Comparison of ENCODE assay signal across 18 cellular contexts in the genomic region with DNA sequence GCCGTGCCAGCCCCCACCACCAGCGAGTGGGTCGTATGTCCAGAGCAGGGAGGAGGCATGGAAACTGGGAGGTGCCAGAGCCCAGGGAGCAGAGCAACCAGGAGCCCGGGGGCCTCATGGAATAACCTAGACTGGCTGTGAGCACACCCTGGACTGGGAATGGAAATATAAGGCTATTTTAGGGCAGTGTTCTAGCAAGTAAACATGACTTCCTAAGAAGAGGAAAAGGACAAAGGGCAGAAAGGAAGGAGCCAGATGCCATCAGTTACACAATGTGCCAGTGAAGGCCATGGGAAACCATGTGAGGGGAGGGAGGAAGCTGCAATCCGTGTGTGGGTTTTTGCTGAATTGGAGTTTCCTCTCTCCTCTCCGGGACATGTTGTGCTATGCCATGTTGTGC. TPM values are rescaled to one million over a fixed set of nuclear protein-coding genes. Genes with fewer than 3 reads are reported as not detected.
DNase-seq lines count a peak whose midpoint lies in the region; ATAC-seq and TF ChIP-seq lines count a peak whose summit lies in the region.
"Had no signal": no experiment of that assay in that cellular context is flagged by ENCODE, and none has a peak within 500 bp of the region (broad histone marks: within the 10 kb centered on the region; RNA-seq: fewer than 3 reads in every experiment).

No MANE protein-coding gene starts in this region.

- H3K4me1 ChIP-seq in BLaER1 treated with 17β-estradiol and CSF1 and Interleukin-3, amounts not matched to agents 10 nM and 100 nM: peaks cover 0 to 42% (median 7%) of the 10 kb centered on the region in 10 experiments; a peak in 9 of 20 replicates
- H3K4me1 ChIP-seq in adipocyte (ENCODE audit: control insufficient read depth, insufficient read depth, low read length) (peaks cover 35% of the 10 kb centered on the region), left ventricle myocardium inferior (no peaks in the 10 kb centered on the region)
- H3K4me1 ChIP-seq in CD8-positive, alpha-beta T cell (ENCODE audit: insufficient read depth, low read length): no peaks in the 10 kb centered on the region
- H3K4me1 ChIP-seq: Caco-2 had no signal

- peaks cover 0 to 10% (median 0%) of the 10 kb centered on the region in 11 experiments; a peak in 4 of 22 replicates for H3K36me3 ChIP-seq in BLaER1 treated with 17β-estradiol and CSF1 and Interleukin-3, amounts not matched to agents 10 nM and 100 nM
- no peaks in the 10 kb centered on the region for H3K36me3 ChIP-seq in adipocyte (ENCODE audit: control insufficient read depth, insufficient read depth, low read length, severe bottlenecking)
- H3K36me3 ChIP-seq in left ventricle myocardium inferior: no peaks in the 10 kb centered on the region
- no peaks in the 10 kb centered on the region for H3K36me3 ChIP-seq in CD8-positive, alpha-beta T cell (ENCODE audit: insufficient read depth, low read length)

- H3K4me3 ChIP-seq in BLaER1 treated with 17β-estradiol and CSF1 and Interleukin-3, amounts not matched to agents 10 nM and 100 nM: no peak overlapping the region
- no peak overlapping the region for H3K4me3 ChIP-seq in adipocyte (ENCODE audit: low read length)
- no peak overlapping the region for H3K4me3 ChIP-seq in left ventricle myocardium inferior
- H3K4me3 ChIP-seq in CD8-positive, alpha-beta T cell (ENCODE audit: low read depth, low read length): no peak overlapping the region

- H3K9me3 ChIP-seq in BLaER1 treated with 17β-estradiol and CSF1 and Interleukin-3, amounts not matched to agents 10 nM and 100 nM (replicated peaks in 1 of 11): peaks cover 15 to 21% (median 20%) of the 10 kb centered on the region in 11 experiments
- H3K9me3 ChIP-seq in adipocyte (ENCODE audit: control insufficient read depth, low read length): no peaks in the 10 kb centered on the region
- H3K9me3 ChIP-seq in left ventricle myocardium inferior (replicated peaks): no peaks in the 10 kb centered on the region
- H3K9me3 ChIP-seq in CD8-positive, alpha-beta T cell (ENCODE audit: low read length): no peaks in the 10 kb centered on the region
- H3K9me3 ChIP-seq: Caco-2 had no signal

- H3K9me3 Mint-ChIP-seq in CD8-positive, alpha-beta T cell: no peaks in the 10 kb centered on the region
- H3K9me3 Mint-ChIP-seq: brain, immature natural killer cell had no signal

- no peak for TF ChIP-seq CTCF in left ventricle myocardium inferior (IDR thresholded peaks at IDR 0.05; ENCODE audit: borderline replicate concordance)
- no peak for TF ChIP-seq CTCF in CD8-positive, alpha-beta T cell (IDR thresholded peaks at IDR 0.05)

- H3K27me3 ChIP-seq in BLaER1 treated with 17β-estradiol and CSF1 and Interleukin-3, amounts not matched to agents 10 nM and 100 nM: no peaks in the 10 kb centered on the region
- H3K27me3 ChIP-seq in adipocyte (replicated peaks; ENCODE audit: control insufficient read depth, insufficient read depth, low read length): no peaks in the 10 kb centered on the region
- no peaks in the 10 kb centered on the region for H3K27me3 ChIP-seq in left ventricle myocardium inferior (ENCODE audit: low read depth)
- no peaks in the 10 kb centered on the region for H3K27me3 ChIP-seq in CD8-positive, alpha-beta T cell (ENCODE audit: insufficient read depth, low read length)

- POLR2A ChIA-PET in CD8-positive, alpha-beta T cell (lab: Charles Lee): no interaction called here

- H3K4me1 Mint-ChIP-seq in CD8-positive, alpha-beta T cell (ENCODE audit: low read depth): no peaks in the 10 kb centered on the region
- H3K4me1 Mint-ChIP-seq: brain, immature natural killer cell had no signal

- no peak for DNase-seq in adipocyte (ENCODE audit: low read depth)
- DNase-seq in left ventricle myocardium inferior: no peak
- no peak for DNase-seq in sciatic nerve (ENCODE audit: low spot score)
- no peak for DNase-seq in activated CD4-positive, alpha-beta T cell treated with anti-CD3 and anti-CD28 coated beads for 4 hours
- no peak for DNase-seq in CD8-positive, alpha-beta T cell
- no peak for DNase-seq in NCI-H82 (lab: John Stamatoyannopoulos, UW)
- DNase-seq: ACHN; activated effector memory CD4-positive, alpha-beta T cell treated with anti-CD3 and anti-CD28 coated beads, Interleukin-2, amount 50 U/mL, for 16 hours; Caco-2; effector CD8-positive, alpha-beta T cell; immature natural killer cell; NCI-H774; posterior cingulate gyrus; stimulated activated CD4-positive, alpha-beta T cell treated with anti-CD3 and anti-CD28 coated beads, Interleukin-2, amount 100 ng/mL, for 24 hours had no signal

- CTCF ChIA-PET in CD8-positive, alpha-beta T cell (lab: Charles Lee): no interaction called here

- no peaks in the 10 kb centered on the region for H3K36me3 Mint-ChIP-seq in CD8-positive, alpha-beta T cell
- H3K36me3 Mint-ChIP-seq: brain, immature natural killer cell had no signal

- no peak overlapping the region for H3K4me3 Mint-ChIP-seq in CD8-positive, alpha-beta T cell
- H3K4me3 Mint-ChIP-seq: brain, immature natural killer cell had no signal

- no peak overlapping the region for H3K27ac Mint-ChIP-seq in CD8-positive, alpha-beta T cell
- H3K27ac Mint-ChIP-seq: brain, immature natural killer cell had no signal

- H3K4me2 ChIP-seq in BLaER1 treated with 17β-estradiol and CSF1 and Interleukin-3, amounts not matched to agents 10 nM and 100 nM: peak overlapping the region in 6 of 11 experiments; percentile 0 to 74 (median 60); a peak in 12 of 22 replicates

- intact Hi-C loops in left ventricle myocardium inferior (cut with micrococcal nuclease) (no loop called here), sciatic nerve (cut with DNase I) (no loop called here)
- intact Hi-C loops in CD8-positive, alpha-beta T cell (cut with DNase I, micrococcal nuclease): no loop called here

- ATAC-seq in sciatic nerve: peak; percentile 84
- no peak for ATAC-seq in HG02798 (IDR thresholded peaks at IDR 0.05; ENCODE audit: poor library complexity, unreplicated experiment)
- no peak for ATAC-seq in CD8-positive, alpha-beta T cell

- H3K27me3 Mint-ChIP-seq in CD8-positive, alpha-beta T cell (ENCODE audit: low read depth): peaks cover 5% of the 10 kb centered on the region

- H4K20me1 ChIP-seq in BLaER1 treated with 17β-estradiol and CSF1 and Interleukin-3, amounts not matched to agents 10 nM and 100 nM: no peaks in the 10 kb centered on the region

- no peak overlapping the region for H3K9ac ChIP-seq in BLaER1 treated with 17β-estradiol and CSF1 and Interleukin-3, amounts not matched to agents 10 nM and 100 nM
- peak overlapping the region; percentile 53 for H3K9ac ChIP-seq in adipocyte (ENCODE audit: low read length)

- H3K27ac ChIP-seq in BLaER1 treated with 17β-estradiol and CSF1 and Interleukin-3, amounts not matched to agents 10 nM and 100 nM: peak overlapping the region in 3 of 11 experiments; percentile 30 to 63 (median 57); a peak in 4 of 22 replicates
- H3K27ac ChIP-seq in left ventricle myocardium inferior (replicated peaks): peak overlapping the region; percentile 47
- H3K27ac ChIP-seq in CD8-positive, alpha-beta T cell (ENCODE audit: low read depth, low read length): no peak overlapping the region

RNA-seq across cellular contexts. Expression of a gene that starts 18.7 kb away (rescaled TPM):
- 6.3 TPM for total RNA-seq in left ventricle myocardium inferior
- total RNA-seq in sciatic nerve: 32.5 TPM
- total RNA-seq in CD8-positive, alpha-beta T cell: under 1 TPM; 0.30 to 0.78 TPM
- total RNA-seq: HT-29 had no signal
